Comparison of ENCODE assay signal across 13 cellular contexts in genomic region chr14:60220084-60220483, GRCh38. TPM values are rescaled to one million over a fixed set of nuclear protein-coding genes. Genes with fewer than 3 reads are reported as not detected.
DNase-seq lines count a peak whose midpoint lies in the region; ATAC-seq lines count a peak whose summit lies in the region.
"Had no signal": no experiment of that assay in that cellular context is flagged by ENCODE, and none has a peak within 500 bp of the region (broad histone marks: within the 10 kb centered on the region; RNA-seq: fewer than 3 reads in every experiment).

No MANE protein-coding gene starts in this region.

- H3K27ac Mint-ChIP-seq in activated CD4-positive, alpha-beta T cell treated with anti-CD3 and anti-CD28 coated beads, Interleukin-2, amount 10 ng/mL, durations not matched to agents 24 days and 14 days, result no peak overlapping the region
- H3K27ac Mint-ChIP-seq in stimulated activated effector memory CD8-positive, alpha-beta T cell treated with anti-CD3 and anti-CD28 coated beads, Interleukin-12 subunit alpha, Interleukin-12 subunit beta, amount 100 ng/mL, for 72 hours, result peak overlapping the region; percentile 42
- H3K27ac Mint-ChIP-seq in activated CD4-positive, alpha-beta memory T cell treated with anti-CD3 and anti-CD28 coated beads for 36 hours, result no peak overlapping the region
- H3K27ac Mint-ChIP-seq: activated naive CD4-positive, alpha-beta T cell treated with anti-CD3 and anti-CD28 coated beads, Interleukin-2, amount 10 ng/mL, durations not matched to agents 7 days and 5 days had no signal

- ATAC-seq in GM21737 (IDR thresholded peaks at IDR 0.05; ENCODE audit: unreplicated experiment), result peak; percentile 51
- peak; percentile 53 for ATAC-seq in HG03280 (IDR thresholded peaks at IDR 0.05; ENCODE audit: unreplicated experiment)
- peak; percentile 68 for ATAC-seq in stimulated activated effector memory CD8-positive, alpha-beta T cell treated with anti-CD3 and anti-CD28 coated beads, Interleukin-12 subunit alpha, Interleukin-12 subunit beta, amount 100 ng/mL, for 72 hours
- ATAC-seq: left colon had no signal

- no peaks in the 10 kb centered on the region for H3K4me1 Mint-ChIP-seq in activated CD4-positive, alpha-beta T cell treated with anti-CD3 and anti-CD28 coated beads, Interleukin-2, amount 10 ng/mL, durations not matched to agents 24 days and 14 days
- peaks cover 17% of the 10 kb centered on the region for H3K4me1 Mint-ChIP-seq in stimulated activated effector memory CD8-positive, alpha-beta T cell treated with anti-CD3 and anti-CD28 coated beads, Interleukin-12 subunit alpha, Interleukin-12 subunit beta, amount 100 ng/mL, for 72 hours
- H3K4me1 Mint-ChIP-seq in activated CD4-positive, alpha-beta memory T cell treated with anti-CD3 and anti-CD28 coated beads for 36 hours (ENCODE audit: low read depth), result peaks cover 7% of the 10 kb centered on the region
- H3K4me1 Mint-ChIP-seq: activated naive CD4-positive, alpha-beta T cell treated with anti-CD3 and anti-CD28 coated beads, Interleukin-2, amount 10 ng/mL, durations not matched to agents 7 days and 5 days had no signal

- no peaks in the 10 kb centered on the region for H3K36me3 Mint-ChIP-seq in activated CD4-positive, alpha-beta T cell treated with anti-CD3 and anti-CD28 coated beads, Interleukin-2, amount 10 ng/mL, durations not matched to agents 24 days and 14 days (ENCODE audit: low read depth)
- no peaks in the 10 kb centered on the region for H3K36me3 Mint-ChIP-seq in stimulated activated effector memory CD8-positive, alpha-beta T cell treated with anti-CD3 and anti-CD28 coated beads, Interleukin-12 subunit alpha, Interleukin-12 subunit beta, amount 100 ng/mL, for 72 hours
- H3K36me3 Mint-ChIP-seq in activated CD4-positive, alpha-beta memory T cell treated with anti-CD3 and anti-CD28 coated beads for 36 hours, result no peaks in the 10 kb centered on the region
- H3K36me3 Mint-ChIP-seq: activated naive CD4-positive, alpha-beta T cell treated with anti-CD3 and anti-CD28 coated beads, Interleukin-2, amount 10 ng/mL, durations not matched to agents 7 days and 5 days had no signal

- intact Hi-C loops in activated CD4-positive, alpha-beta T cell treated with anti-CD3 and anti-CD28 coated beads, Interleukin-2, amount 10 ng/mL, durations not matched to agents 24 days and 14 days (cut with micrococcal nuclease), result no loop called here
- intact Hi-C loops in activated CD4-positive, alpha-beta memory T cell treated with anti-CD3 and anti-CD28 coated beads for 36 hours (cut with micrococcal nuclease), result no loop called here

- H3K9me3 Mint-ChIP-seq in activated CD4-positive, alpha-beta T cell treated with anti-CD3 and anti-CD28 coated beads, Interleukin-2, amount 10 ng/mL, durations not matched to agents 24 days and 14 days, result no peaks in the 10 kb centered on the region
- H3K9me3 Mint-ChIP-seq in stimulated activated effector memory CD8-positive, alpha-beta T cell treated with anti-CD3 and anti-CD28 coated beads, Interleukin-12 subunit alpha, Interleukin-12 subunit beta, amount 100 ng/mL, for 72 hours, result no peaks in the 10 kb centered on the region
- H3K9me3 Mint-ChIP-seq in activated CD4-positive, alpha-beta memory T cell treated with anti-CD3 and anti-CD28 coated beads for 36 hours, result no peaks in the 10 kb centered on the region
- H3K9me3 Mint-ChIP-seq: activated naive CD4-positive, alpha-beta T cell treated with anti-CD3 and anti-CD28 coated beads, Interleukin-2, amount 10 ng/mL, durations not matched to agents 7 days and 5 days had no signal

- DNase-seq in activated CD4-positive, alpha-beta T cell treated with anti-CD3 and anti-CD28 coated beads, Interleukin-2, amount 10 ng/mL, durations not matched to agents 24 days and 14 days, result peak; percentile 52
- DNase-seq in activated CD4-positive, alpha-beta T cell treated with anti-CD3 and anti-CD28 coated beads, Interleukin-2, amount 50 U/mL, for 1 hour, result no peak
- DNase-seq in stimulated activated effector memory CD8-positive, alpha-beta T cell treated with anti-CD3 and anti-CD28 coated beads, Interleukin-12 subunit alpha, Interleukin-12 subunit beta, amount 100 ng/mL, for 72 hours (ENCODE audit: low spot score in 2 of 2), result no peak
- DNase-seq in activated CD4-positive, alpha-beta memory T cell treated with anti-CD3 and anti-CD28 coated beads for 36 hours, result no peak
- DNase-seq in Kasumi-1 (lab: John Stamatoyannopoulos, UW), result no peak
- DNase-seq in dedifferentiated amniotic fluid mesenchymal stem cell (ENCODE audit: extremely low spot score), result no peak
- DNase-seq: activated naive CD4-positive, alpha-beta T cell treated with anti-CD3 and anti-CD28 coated beads, Interleukin-2, amount 10 ng/mL, durations not matched to agents 7 days and 5 days; cortex of kidney; foreskin melanocyte; left colon; Peyer's patch had no signal

- POLR2A ChIA-PET in activated CD4-positive, alpha-beta memory T cell treated with anti-CD3 and anti-CD28 coated beads for 36 hours (lab: Charles Lee), result no interaction called here

- CTCF ChIA-PET in activated CD4-positive, alpha-beta memory T cell treated with anti-CD3 and anti-CD28 coated beads for 36 hours (lab: Charles Lee), result no interaction called here

- H3K27me3 Mint-ChIP-seq in activated CD4-positive, alpha-beta T cell treated with anti-CD3 and anti-CD28 coated beads, Interleukin-2, amount 10 ng/mL, durations not matched to agents 24 days and 14 days, result peaks cover 3% of the 10 kb centered on the region
- no peaks in the 10 kb centered on the region for H3K27me3 Mint-ChIP-seq in activated CD4-positive, alpha-beta memory T cell treated with anti-CD3 and anti-CD28 coated beads for 36 hours
- H3K27me3 Mint-ChIP-seq: activated naive CD4-positive, alpha-beta T cell treated with anti-CD3 and anti-CD28 coated beads, Interleukin-2, amount 10 ng/mL, durations not matched to agents 7 days and 5 days had no signal

- H3K4me3 Mint-ChIP-seq in activated CD4-positive, alpha-beta T cell treated with anti-CD3 and anti-CD28 coated beads, Interleukin-2, amount 10 ng/mL, durations not matched to agents 24 days and 14 days, result no peak overlapping the region
- no peak overlapping the region for H3K4me3 Mint-ChIP-seq in stimulated activated effector memory CD8-positive, alpha-beta T cell treated with anti-CD3 and anti-CD28 coated beads, Interleukin-12 subunit alpha, Interleukin-12 subunit beta, amount 100 ng/mL, for 72 hours
- H3K4me3 Mint-ChIP-seq in activated CD4-positive, alpha-beta memory T cell treated with anti-CD3 and anti-CD28 coated beads for 36 hours, result no peak overlapping the region
- H3K4me3 Mint-ChIP-seq: activated naive CD4-positive, alpha-beta T cell treated with anti-CD3 and anti-CD28 coated beads, Interleukin-2, amount 10 ng/mL, durations not matched to agents 7 days and 5 days had no signal

RNA-seq across cellular contexts. Expression of gene PPM1A, which starts 28.9 kb away (rescaled TPM):
- total RNA-seq in activated CD4-positive, alpha-beta T cell treated with anti-CD3 and anti-CD28 coated beads, Interleukin-2, amount 10 ng/mL, durations not matched to agents 24 days and 14 days, result 42.9 and 43.9 TPM in 2 replicates
- 10 to 100 TPM; 44.0 to 47.3 TPM for total RNA-seq in activated CD4-positive, alpha-beta memory T cell treated with anti-CD3 and anti-CD28 coated beads for 36 hours

RNA-seq across cellular contexts. Expression of gene DHRS7, which starts 54.9 kb away (rescaled TPM):
- total RNA-seq in activated CD4-positive, alpha-beta T cell treated with anti-CD3 and anti-CD28 coated beads, Interleukin-2, amount 10 ng/mL, durations not matched to agents 24 days and 14 days, result 42.9 TPM in 2 replicates
- 10 to 100 TPM; 70.3 to 74.7 TPM for total RNA-seq in activated CD4-positive, alpha-beta memory T cell treated with anti-CD3 and anti-CD28 coated beads for 36 hours
